Comparison of ENCODE assay signal across 2 cellular contexts in the genomic region with DNA sequence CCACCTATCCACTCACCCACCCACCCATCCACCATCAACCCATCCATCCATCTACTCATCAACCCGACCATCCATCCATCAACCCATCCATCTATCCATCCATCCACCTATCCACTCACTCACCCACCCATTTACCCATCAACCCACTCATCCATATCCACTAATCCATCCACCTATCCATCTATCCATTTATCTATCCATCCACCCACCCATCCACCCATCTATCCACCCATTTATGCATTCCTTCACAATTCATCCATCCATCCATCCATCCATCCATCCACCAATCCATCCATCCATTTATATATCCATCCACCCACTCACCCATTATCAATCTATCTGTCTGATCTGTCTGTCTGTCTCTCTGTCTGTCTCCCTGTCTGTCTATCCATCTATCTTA.
TF ChIP-seq lines count a peak whose summit lies in the region.

No MANE protein-coding gene starts in this region.

TF ChIP-seq in HepG2, 621 proteins besides CTCF, POLR2A, EP300 and RAD21 (continues in another document):
- TF ChIP-seq, protein P1, sequence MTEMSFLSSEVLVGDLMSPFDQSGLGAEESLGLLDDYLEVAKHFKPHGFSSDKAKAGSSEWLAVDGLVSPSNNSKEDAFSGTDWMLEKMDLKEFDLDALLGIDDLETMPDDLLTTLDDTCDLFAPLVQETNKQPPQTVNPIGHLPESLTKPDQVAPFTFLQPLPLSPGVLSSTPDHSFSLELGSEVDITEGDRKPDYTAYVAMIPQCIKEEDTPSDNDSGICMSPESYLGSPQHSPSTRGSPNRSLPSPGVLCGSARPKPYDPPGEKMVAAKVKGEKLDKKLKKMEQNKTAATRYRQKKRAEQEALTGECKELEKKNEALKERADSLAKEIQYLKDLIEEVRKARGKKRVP (CRISPR knock-in tag; IDR thresholded peaks at IDR 0.05): no peak
- no peak for TF ChIP-seq ZNF382 (CRISPR knock-in tag; IDR thresholded peaks at IDR 0.05; ENCODE audit: borderline replicate concordance)
- peak; percentile 63 for TF ChIP-seq PHB2 (IDR thresholded peaks at IDR 0.05; ENCODE audit: partially characterized antibody)
- peak; percentile 65 for TF ChIP-seq ZNF282 (IDR thresholded peaks at IDR 0.05; ENCODE audit: partially characterized antibody)
- no peak for TF ChIP-seq FLYWCH1 (CRISPR knock-in tag; IDR thresholded peaks at IDR 0.05)
- 0 out of 2 replicates have a peak, but pooled peaks have one; percentile 58 for TF ChIP-seq PLRG1 (conservative IDR thresholded peaks at IDR 0.05)
- TF ChIP-seq ZNF607 (CRISPR knock-in tag; IDR thresholded peaks at IDR 0.05; ENCODE audit: borderline replicate concordance): no peak
- no peak for TF ChIP-seq SP5 (CRISPR knock-in tag; IDR thresholded peaks at IDR 0.05; ENCODE audit: borderline replicate concordance, low read depth)
- TF ChIP-seq, protein P2, sequence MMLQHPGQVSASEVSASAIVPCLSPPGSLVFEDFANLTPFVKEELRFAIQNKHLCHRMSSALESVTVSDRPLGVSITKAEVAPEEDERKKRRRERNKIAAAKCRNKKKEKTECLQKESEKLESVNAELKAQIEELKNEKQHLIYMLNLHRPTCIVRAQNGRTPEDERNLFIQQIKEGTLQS (CRISPR knock-in tag; IDR thresholded peaks at IDR 0.05): no peak
- 0 out of 2 replicates have a peak, but pooled peaks have one; percentile 9 for TF ChIP-seq NBN (conservative IDR thresholded peaks at IDR 0.05)
- no peak for TF ChIP-seq ZSCAN25 (CRISPR knock-in tag; IDR thresholded peaks at IDR 0.05)
- no peak for TF ChIP-seq ZNF224 (CRISPR knock-in tag; IDR thresholded peaks at IDR 0.05)
- TF ChIP-seq ZNF121 (CRISPR knock-in tag; IDR thresholded peaks at IDR 0.05): no peak
- no peak for TF ChIP-seq AGO2 (optimal IDR thresholded peaks at IDR 0.05; ENCODE audit: low read depth, low read length)
- TF ChIP-seq KDM2A (CRISPR knock-in tag; IDR thresholded peaks at IDR 0.05; ENCODE audit: borderline replicate concordance, low read depth): no peak
- no peak for TF ChIP-seq ZFAT (CRISPR knock-in tag; conservative IDR thresholded peaks at IDR 0.05)
- peak; percentile 14; the same call in 1 of the 2 replicates for TF ChIP-seq FOXP1 (IDR thresholded peaks at IDR 0.05)
- TF ChIP-seq FOXP1 (CRISPR knock-in tag; IDR thresholded peaks at IDR 0.05): no peak
- no peak for TF ChIP-seq IRX3 (CRISPR knock-in tag; IDR thresholded peaks at IDR 0.05; ENCODE audit: borderline replicate concordance, low read depth)
- TF ChIP-seq, protein P3, sequence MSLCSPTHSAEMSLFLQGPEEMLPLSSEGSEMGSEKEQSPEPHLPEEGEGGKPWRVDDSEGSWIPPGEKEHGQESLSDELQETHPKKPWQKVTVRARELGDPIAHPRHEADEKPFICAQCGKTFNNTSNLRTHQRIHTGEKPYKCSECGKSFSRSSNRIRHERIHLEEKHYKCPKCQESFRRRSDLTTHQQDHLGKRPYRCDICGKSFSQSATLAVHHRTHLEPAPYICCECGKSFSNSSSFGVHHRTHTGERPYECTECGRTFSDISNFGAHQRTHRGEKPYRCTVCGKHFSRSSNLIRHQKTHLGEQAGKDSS (CRISPR knock-in tag; IDR thresholded peaks at IDR 0.05; ENCODE audit: borderline replicate concordance, low read depth): no peak
- no peak for TF ChIP-seq MEIS1 (CRISPR knock-in tag; IDR thresholded peaks at IDR 0.05; ENCODE audit: borderline replicate concordance)
- no peak for TF ChIP-seq NFKBIZ (CRISPR knock-in tag; IDR thresholded peaks at IDR 0.05)
- no peak for TF ChIP-seq ZNF577 (CRISPR knock-in tag; IDR thresholded peaks at IDR 0.05; ENCODE audit: borderline replicate concordance, low read depth)
- TF ChIP-seq SSRP1 (CRISPR knock-in tag; IDR thresholded peaks at IDR 0.05): no peak
- 0 out of 2 replicates have a peak, but pooled peaks have one; percentile 13 for TF ChIP-seq IKZF1 (IDR thresholded peaks at IDR 0.05)
- TF ChIP-seq ZNF773 (CRISPR knock-in tag; IDR thresholded peaks at IDR 0.05; ENCODE audit: borderline replicate concordance): no peak
- TF ChIP-seq, protein P4, sequence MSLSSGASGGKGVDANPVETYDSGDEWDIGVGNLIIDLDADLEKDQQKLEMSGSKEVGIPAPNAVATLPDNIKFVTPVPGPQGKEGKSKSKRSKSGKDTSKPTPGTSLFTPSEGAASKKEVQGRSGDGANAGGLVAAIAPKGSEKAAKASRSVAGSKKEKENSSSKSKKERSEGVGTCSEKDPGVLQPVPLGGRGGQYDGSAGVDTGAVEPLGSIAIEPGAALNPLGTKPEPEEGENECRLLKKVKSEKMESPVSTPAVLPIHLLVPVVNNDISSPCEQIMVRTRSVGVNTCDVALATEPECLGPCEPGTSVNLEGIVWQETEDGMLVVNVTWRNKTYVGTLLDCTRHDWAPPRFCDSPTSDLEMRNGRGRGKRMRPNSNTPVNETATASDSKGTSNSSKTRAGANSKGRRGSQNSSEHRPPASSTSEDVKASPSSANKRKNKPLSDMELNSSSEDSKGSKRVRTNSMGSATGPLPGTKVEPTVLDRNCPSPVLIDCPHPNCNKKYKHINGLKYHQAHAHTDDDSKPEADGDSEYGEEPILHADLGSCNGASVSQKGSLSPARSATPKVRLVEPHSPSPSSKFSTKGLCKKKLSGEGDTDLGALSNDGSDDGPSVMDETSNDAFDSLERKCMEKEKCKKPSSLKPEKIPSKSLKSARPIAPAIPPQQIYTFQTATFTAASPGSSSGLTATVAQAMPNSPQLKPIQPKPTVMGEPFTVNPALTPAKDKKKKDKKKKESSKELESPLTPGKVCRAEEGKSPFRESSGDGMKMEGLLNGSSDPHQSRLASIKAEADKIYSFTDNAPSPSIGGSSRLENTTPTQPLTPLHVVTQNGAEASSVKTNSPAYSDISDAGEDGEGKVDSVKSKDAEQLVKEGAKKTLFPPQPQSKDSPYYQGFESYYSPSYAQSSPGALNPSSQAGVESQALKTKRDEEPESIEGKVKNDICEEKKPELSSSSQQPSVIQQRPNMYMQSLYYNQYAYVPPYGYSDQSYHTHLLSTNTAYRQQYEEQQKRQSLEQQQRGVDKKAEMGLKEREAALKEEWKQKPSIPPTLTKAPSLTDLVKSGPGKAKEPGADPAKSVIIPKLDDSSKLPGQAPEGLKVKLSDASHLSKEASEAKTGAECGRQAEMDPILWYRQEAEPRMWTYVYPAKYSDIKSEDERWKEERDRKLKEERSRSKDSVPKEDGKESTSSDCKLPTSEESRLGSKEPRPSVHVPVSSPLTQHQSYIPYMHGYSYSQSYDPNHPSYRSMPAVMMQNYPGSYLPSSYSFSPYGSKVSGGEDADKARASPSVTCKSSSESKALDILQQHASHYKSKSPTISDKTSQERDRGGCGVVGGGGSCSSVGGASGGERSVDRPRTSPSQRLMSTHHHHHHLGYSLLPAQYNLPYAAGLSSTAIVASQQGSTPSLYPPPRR (CRISPR knock-in tag; IDR thresholded peaks at IDR 0.05; ENCODE audit: borderline replicate concordance): no peak
- peak; percentile 30; the same call in 1 of the 2 replicates for TF ChIP-seq FOXA1 (IDR thresholded peaks at IDR 0.05)
- TF ChIP-seq FOXA1 (CRISPR knock-in tag; IDR thresholded peaks at IDR 0.05): no peak

TF ChIP-seq in IMR-90, 13 proteins besides CTCF, POLR2A, EP300 and RAD21:
- TF ChIP-seq CHD1 (IDR thresholded peaks at IDR 0.05; ENCODE audit: low read depth, low read length) (no peak), MAFK (IDR thresholded peaks at IDR 0.05; ENCODE audit: low read depth, low read length) (no peak), MXI1 (IDR thresholded peaks at IDR 0.05; ENCODE audit: borderline replicate concordance, low read depth, low read length) (no peak), BHLHE40 (IDR thresholded peaks at IDR 0.05; ENCODE audit: low read depth, low read length) (no peak)
- TF ChIP-seq, protein P5, sequence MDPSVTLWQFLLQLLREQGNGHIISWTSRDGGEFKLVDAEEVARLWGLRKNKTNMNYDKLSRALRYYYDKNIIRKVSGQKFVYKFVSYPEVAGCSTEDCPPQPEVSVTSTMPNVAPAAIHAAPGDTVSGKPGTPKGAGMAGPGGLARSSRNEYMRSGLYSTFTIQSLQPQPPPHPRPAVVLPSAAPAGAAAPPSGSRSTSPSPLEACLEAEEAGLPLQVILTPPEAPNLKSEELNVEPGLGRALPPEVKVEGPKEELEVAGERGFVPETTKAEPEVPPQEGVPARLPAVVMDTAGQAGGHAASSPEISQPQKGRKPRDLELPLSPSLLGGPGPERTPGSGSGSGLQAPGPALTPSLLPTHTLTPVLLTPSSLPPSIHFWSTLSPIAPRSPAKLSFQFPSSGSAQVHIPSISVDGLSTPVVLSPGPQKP (IDR thresholded peaks at IDR 0.05; ENCODE audit: borderline replicate concordance, low read depth, low read length): no peak
